17 cellular contexts compared by ENCODE assay signal in the genomic region with DNA sequence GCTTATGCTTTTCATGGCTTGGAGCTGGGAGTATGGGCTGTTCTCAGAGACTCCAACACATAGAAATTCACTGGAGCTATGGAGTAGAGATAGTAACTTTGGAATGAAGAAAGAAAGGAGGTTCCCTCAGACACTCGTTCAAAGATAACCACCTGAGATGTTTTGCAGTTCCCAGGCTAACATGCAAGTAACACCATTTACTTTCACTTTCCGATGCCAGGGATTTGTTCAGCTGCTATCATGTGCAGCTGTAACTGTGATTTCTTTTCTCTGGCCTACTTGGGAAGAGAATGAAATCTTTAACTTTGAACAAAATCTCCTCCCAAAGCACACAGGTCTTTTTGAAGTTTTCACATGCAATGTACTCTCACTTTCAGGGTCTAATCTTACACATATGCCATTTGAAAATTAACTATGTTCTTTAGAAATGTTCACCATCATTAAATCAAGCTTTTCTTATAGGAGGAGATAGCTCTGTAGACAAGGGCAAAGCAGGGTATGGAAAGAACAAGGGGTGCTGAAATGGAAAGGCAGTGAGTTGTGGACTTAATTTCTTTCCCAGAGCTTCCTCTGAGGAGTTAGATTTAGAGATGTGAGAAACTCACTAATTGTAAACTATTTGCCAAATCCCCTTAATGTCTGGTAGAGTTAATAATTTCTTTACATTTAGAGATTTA.
DNase-seq lines count a peak whose midpoint lies in the region; ATAC-seq and TF ChIP-seq lines count a peak whose summit lies in the region.
"Had no signal": no experiment of that assay in that cellular context is flagged by ENCODE, and none has a peak within 500 bp of the region (broad histone marks: within the 10 kb centered on the region; RNA-seq: fewer than 3 reads in every experiment).

No MANE protein-coding gene starts in this region.

- H3K27me3 ChIP-seq in GM23338 (ENCODE audit: insufficient read depth) (no peaks in the 10 kb centered on the region), Karpas-422 (ENCODE audit: low read length) (no peaks in the 10 kb centered on the region)
- H3K27me3 ChIP-seq: gastroesophageal sphincter had no signal

- H4K20me1 ChIP-seq in GM23338 (replicated peaks; ENCODE audit: insufficient read depth) (no peaks in the 10 kb centered on the region), Karpas-422 (ENCODE audit: insufficient read depth, low read depth, low read length) (no peaks in the 10 kb centered on the region)

- H2AFZ ChIP-seq in GM23338, result peak overlapping the region; percentile 75; the same call in 1 of the 2 replicates
- H2AFZ ChIP-seq in Karpas-422 (ENCODE audit: low read length), result no peak overlapping the region

- DNase-seq in GM23338 (ENCODE audit: low spot score), result no peak
- DNase-seq in amniotic epithelial cell (ENCODE audit: low read depth), result peak; percentile 70
- peak; percentile 40 for DNase-seq in glomerular visceral epithelial cell (ENCODE audit: extremely low spot score)
- peak; percentile 37 for DNase-seq in renal cortical epithelial cell (ENCODE audit: low read depth)
- DNase-seq in CD1c-positive myeloid dendritic cell (ENCODE audit: extremely low spot score), result no peak
- no peak for DNase-seq in foreskin fibroblast
- DNase-seq in Karpas-422, result no peak
- DNase-seq: aorta; CD4-positive, CD25-positive, alpha-beta regulatory T cell; endodermal cell; NCI-H1105; NCI-H2227 treated with DMSO at 0.1 percent for 48 hours had no signal

- no peak for TF ChIP-seq CTCF in GM23338 (conservative IDR thresholded peaks at IDR 0.05; ENCODE audit: low read depth in 2 of 2)
- TF ChIP-seq CTCF in foreskin fibroblast (IDR thresholded peaks at IDR 0.05; ENCODE audit: low read depth, low read length), result no peak

- ATAC-seq in GM23338, result no peak
- ATAC-seq in HG03520 (IDR thresholded peaks at IDR 0.05; ENCODE audit: unreplicated experiment), result no peak
- ATAC-seq: gastroesophageal sphincter, HepG2 had no signal

- no peak overlapping the region for H3K4me2 ChIP-seq in GM23338
- H3K4me2 ChIP-seq in Karpas-422 (ENCODE audit: low read depth, low read length, poor library complexity, severe bottlenecking), result no peak overlapping the region

- peaks cover 7% of the 10 kb centered on the region; the same call in 1 of the 2 replicates for H3K4me1 ChIP-seq in GM23338 (ENCODE audit: insufficient read depth)
- no peaks in the 10 kb centered on the region for H3K4me1 ChIP-seq in Karpas-422 (ENCODE audit: low read length)
- H3K4me1 ChIP-seq: gastroesophageal sphincter, prostate gland had no signal

- H3F3A ChIP-seq in GM23338 (replicated peaks; ENCODE audit: low read depth), result no peaks in the 10 kb centered on the region

- no peaks in the 10 kb centered on the region for H3K36me3 ChIP-seq in GM23338 (ENCODE audit: insufficient read depth)
- no peaks in the 10 kb centered on the region for H3K36me3 ChIP-seq in Karpas-422 (ENCODE audit: insufficient read depth, low read length)
- H3K36me3 ChIP-seq: gastroesophageal sphincter, prostate gland had no signal

- H3K27ac ChIP-seq in GM23338 (ENCODE audit: low read depth) (no peak overlapping the region), Karpas-422 (ENCODE audit: low read length) (no peak overlapping the region)
- H3K27ac ChIP-seq: gastroesophageal sphincter, prostate gland had no signal

- no peaks in the 10 kb centered on the region for H3K9me3 Mint-ChIP-seq in GM23338
- H3K9me3 Mint-ChIP-seq: activated T-helper 2 cell treated with anti-CD3 and anti-CD28 coated beads, Interferon-gamma antibody, Interleukin-2, Interleukin-4, amounts not matched to agents 10 μg/mL and 5 μg/mL and 100 μg/mL, durations not matched to agents 14 hours and 24 hours and 36 hours; endodermal cell had no signal

- no peaks in the 10 kb centered on the region for H3K9me2 ChIP-seq in GM23338 (ENCODE audit: insufficient read depth)
- no peaks in the 10 kb centered on the region; the same call in 1 of the 2 replicates for H3K9me2 ChIP-seq in Karpas-422 (replicated peaks; ENCODE audit: insufficient read depth, low read length)

- no peak overlapping the region for H3K9ac ChIP-seq in Karpas-422 (ENCODE audit: low read length)

- peaks cover 2% of the 10 kb centered on the region for H3K27me3 Mint-ChIP-seq in GM23338 (ENCODE audit: insufficient read depth, low read depth, poor library complexity)
- H3K27me3 Mint-ChIP-seq: CD4-positive, CD25-positive, alpha-beta regulatory T cell had no signal

- peaks cover 9% of the 10 kb centered on the region for H3K4me1 Mint-ChIP-seq in GM23338
- H3K4me1 Mint-ChIP-seq: CD4-positive, CD25-positive, alpha-beta regulatory T cell had no signal

- H3K4me3 Mint-ChIP-seq in GM23338, result no peak overlapping the region
- H3K4me3 Mint-ChIP-seq: CD4-positive, CD25-positive, alpha-beta regulatory T cell; endodermal cell had no signal

- H3K4me3 ChIP-seq in GM23338 (no peak overlapping the region), foreskin fibroblast (ENCODE audit: low read depth in 1 of 2, low read length in 2 of 2) (no peak overlapping the region), Karpas-422 (ENCODE audit: low read length) (no peak overlapping the region)
- H3K4me3 ChIP-seq: gastroesophageal sphincter, prostate gland had no signal

- peaks cover 12% of the 10 kb centered on the region; the same call in 1 of the 2 replicates for H3K9me3 ChIP-seq in Karpas-422 (ENCODE audit: low read length)
- H3K9me3 ChIP-seq: gastroesophageal sphincter, prostate gland had no signal

- no peak overlapping the region for H3K27ac Mint-ChIP-seq in GM23338
- H3K27ac Mint-ChIP-seq: activated T-helper 2 cell treated with anti-CD3 and anti-CD28 coated beads, Interferon-gamma antibody, Interleukin-2, Interleukin-4, amounts not matched to agents 10 μg/mL and 5 μg/mL and 100 μg/mL, durations not matched to agents 14 hours and 24 hours and 36 hours; CD4-positive, CD25-positive, alpha-beta regulatory T cell; endodermal cell had no signal

- H3K36me3 Mint-ChIP-seq in GM23338 (ENCODE audit: low read depth), result no peaks in the 10 kb centered on the region
- H3K36me3 Mint-ChIP-seq: CD4-positive, CD25-positive, alpha-beta regulatory T cell had no signal

- H3K79me2 ChIP-seq in GM23338 (replicated peaks; ENCODE audit: insufficient read depth), result no peaks in the 10 kb centered on the region
- no peaks in the 10 kb centered on the region for H3K79me2 ChIP-seq in Karpas-422 (ENCODE audit: low read length)

TF ChIP-seq in GM23338, 12 proteins besides CTCF, POLR2A, EP300 and RAD21 (continues in another document):
- TF ChIP-seq EZH2phosphoT487 (IDR thresholded peaks at IDR 0.05; ENCODE audit: unreplicated experiment), result no peak
- no peak for TF ChIP-seq EZH2 (IDR thresholded peaks at IDR 0.05; ENCODE audit: low read depth, unreplicated experiment)
- TF ChIP-seq, protein P1, sequence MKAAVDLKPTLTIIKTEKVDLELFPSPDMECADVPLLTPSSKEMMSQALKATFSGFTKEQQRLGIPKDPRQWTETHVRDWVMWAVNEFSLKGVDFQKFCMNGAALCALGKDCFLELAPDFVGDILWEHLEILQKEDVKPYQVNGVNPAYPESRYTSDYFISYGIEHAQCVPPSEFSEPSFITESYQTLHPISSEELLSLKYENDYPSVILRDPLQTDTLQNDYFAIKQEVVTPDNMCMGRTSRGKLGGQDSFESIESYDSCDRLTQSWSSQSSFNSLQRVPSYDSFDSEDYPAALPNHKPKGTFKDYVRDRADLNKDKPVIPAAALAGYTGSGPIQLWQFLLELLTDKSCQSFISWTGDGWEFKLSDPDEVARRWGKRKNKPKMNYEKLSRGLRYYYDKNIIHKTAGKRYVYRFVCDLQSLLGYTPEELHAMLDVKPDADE (IDR thresholded peaks at IDR 0.05), result no peak
- TF ChIP-seq POLR2AphosphoS5 (IDR thresholded peaks at IDR 0.05; ENCODE audit: low read depth), result no peak
- no peak for TF ChIP-seq ZNF331 (CRISPR knock-in tag; IDR thresholded peaks at IDR 0.05; ENCODE audit: low read depth)
- TF ChIP-seq STAT1 (IDR thresholded peaks at IDR 0.05; ENCODE audit: unreplicated experiment), result no peak

Comparison
In these comparisons a context has a peak if more than half of its experiments do, and no peak if none do; other contexts are left out.
1. DNase-seq: peak in amniotic epithelial cell (single experiment), glomerular visceral epithelial cell (single experiment) and renal cortical epithelial cell (single experiment); none in GM23338 (single experiment), CD1c-positive myeloid dendritic cell (single experiment), foreskin fibroblast (0 of 2) and Karpas-422 (single experiment).